26 cellular contexts compared by ENCODE assay signal in the genomic region with DNA sequence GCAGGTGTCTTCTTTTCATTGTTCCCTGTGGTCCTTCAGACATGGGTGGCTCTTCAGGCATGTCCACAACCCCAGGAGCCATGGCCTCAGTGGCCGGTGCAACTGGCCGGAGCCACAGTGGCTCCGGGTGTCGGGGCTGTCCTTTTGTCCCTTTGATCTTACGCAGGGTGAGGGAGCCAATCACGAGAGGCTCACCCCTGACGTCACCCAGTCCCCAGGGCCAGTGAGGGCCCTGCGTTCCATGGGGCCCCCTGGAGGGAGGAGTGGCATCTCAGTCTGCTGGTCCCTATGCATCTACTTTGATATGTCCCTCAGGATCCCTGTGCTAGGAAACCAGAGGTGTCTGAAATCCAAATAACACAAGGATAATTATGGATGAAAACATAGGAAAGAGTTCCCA. TPM values are rescaled to one million over a fixed set of nuclear protein-coding genes. Genes with fewer than 3 reads are reported as not detected.
DNase-seq lines count a peak whose midpoint lies in the region; ATAC-seq, FAIRE-seq and TF ChIP-seq lines count a peak whose summit lies in the region.
"Had no signal": no experiment of that assay in that cellular context is flagged by ENCODE, and none has a peak within 500 bp of the region (broad histone marks: within the 10 kb centered on the region; RNA-seq: fewer than 3 reads in every experiment).

No MANE protein-coding gene starts in this region.

- intact Hi-C loops in K562 (cut with micrococcal nuclease): no loop called here
- intact Hi-C loops in activated T-helper 1 cell treated with anti-CD3 and anti-CD28 coated beads, Interleukin-12 subunit alpha, Interleukin-12 subunit beta, Interleukin-2, Interleukin-4 antibody, amounts not matched to agents 30 ng/mL and 10 ng/mL and 1 ng/mL, durations not matched to agents 14 hours and 24 hours and 36 hours (cut with micrococcal nuclease): no loop called here

- no peaks in the 10 kb centered on the region for H3K9me1 ChIP-seq in K562 (ENCODE audit: control insufficient read depth, insufficient read depth, low read length)

- H3K27ac Mint-ChIP-seq in activated T-helper 1 cell treated with anti-CD3 and anti-CD28 coated beads, Interleukin-12 subunit alpha, Interleukin-12 subunit beta, Interleukin-2, Interleukin-4 antibody, amounts not matched to agents 30 ng/mL and 10 ng/mL and 1 ng/mL, durations not matched to agents 14 hours and 24 hours and 36 hours: no peak overlapping the region
- H3K27ac Mint-ChIP-seq: CD14-positive monocyte; CD4-positive, alpha-beta memory T cell; CD4-positive, CD25-positive, alpha-beta regulatory T cell; CD8-positive, alpha-beta memory T cell had no signal

- no peak for TF ChIP-seq EP300 in K562 (IDR thresholded peaks at IDR 0.05; ENCODE audit: low read length)

- H3K4me2 ChIP-seq in BLaER1 (0 out of 2 replicates have a peak overlapping the region, but pooled peaks have one; percentile 51), K562 (ENCODE audit: insufficient read depth, low read length) (no peak overlapping the region), osteoblast (ENCODE audit: insufficient read depth, low read length) (no peak overlapping the region)
- peak overlapping the region in 7 of 11 experiments; percentile 26 to 74 (median 56); a peak in 8 of 22 replicates for H3K4me2 ChIP-seq in BLaER1 treated with 17β-estradiol and CSF1 and Interleukin-3, amounts not matched to agents 10 nM and 100 nM

- TF ChIP-seq POLR2A in K562 (conservative IDR thresholded peaks at IDR 0.05): no peak

- H3K9me3 Mint-ChIP-seq in activated T-helper 1 cell treated with anti-CD3 and anti-CD28 coated beads, Interleukin-12 subunit alpha, Interleukin-12 subunit beta, Interleukin-2, Interleukin-4 antibody, amounts not matched to agents 30 ng/mL and 10 ng/mL and 1 ng/mL, durations not matched to agents 14 hours and 24 hours and 36 hours: peaks cover 43% of the 10 kb centered on the region

- no peak overlapping the region for H2AFZ ChIP-seq in K562 (ENCODE audit: low read depth, low read length)
- H2AFZ ChIP-seq in osteoblast (ENCODE audit: low read length): no peak overlapping the region

- H4K20me1 ChIP-seq in BLaER1 (no peaks in the 10 kb centered on the region), K562 (replicated peaks; ENCODE audit: control insufficient read depth, insufficient read depth, low read length) (no peaks in the 10 kb centered on the region), osteoblast (ENCODE audit: insufficient read depth, low read length) (no peaks in the 10 kb centered on the region)
- H4K20me1 ChIP-seq in BLaER1 treated with 17β-estradiol and CSF1 and Interleukin-3, amounts not matched to agents 10 nM and 100 nM: no peaks in the 10 kb centered on the region

- TF ChIP-seq RAD21 in K562 (CRISPR knock-in tag; conservative IDR thresholded peaks at IDR 0.05 in 1 of 2, IDR thresholded peaks at IDR 0.05 in 1 of 2): no peak

- no peaks in the 10 kb centered on the region for H3K4me1 Mint-ChIP-seq in activated T-helper 1 cell treated with anti-CD3 and anti-CD28 coated beads, Interleukin-12 subunit alpha, Interleukin-12 subunit beta, Interleukin-2, Interleukin-4 antibody, amounts not matched to agents 30 ng/mL and 10 ng/mL and 1 ng/mL, durations not matched to agents 14 hours and 24 hours and 36 hours (ENCODE audit: low read depth)
- H3K4me1 Mint-ChIP-seq: CD4-positive, alpha-beta memory T cell; CD4-positive, CD25-positive, alpha-beta regulatory T cell; CD8-positive, alpha-beta memory T cell had no signal

- no peak for FAIRE-seq in K562 (lab: Jason Lieb, UNC)
- FAIRE-seq: A204.1, GM12878, GM12892, GM18507 had no signal

- H3K4me1 ChIP-seq in BLaER1: peaks cover 18% of the 10 kb centered on the region
- H3K4me1 ChIP-seq in BLaER1 treated with 17β-estradiol and CSF1 and Interleukin-3, amounts not matched to agents 10 nM and 100 nM: peaks cover 12 to 29% (median 19%) of the 10 kb centered on the region in 10 experiments
- H3K4me1 ChIP-seq in K562 (replicated peaks in 1 of 2; ENCODE audit: control insufficient read depth in 2 of 2, insufficient read depth in 2 of 2, low read length in 2 of 2): no peaks in the 10 kb centered on the region
- no peaks in the 10 kb centered on the region for H3K4me1 ChIP-seq in osteoblast (ENCODE audit: insufficient read depth, low read length)
- H3K4me1 ChIP-seq: BE2C had no signal

- no peak for TF ChIP-seq CTCF in K562 (IDR thresholded peaks at IDR 0.05 in 2 of 3, conservative IDR thresholded peaks at IDR 0.05 in 1 of 3; ENCODE audit: insufficient read depth in 2 of 3, low read depth in 1 of 3, low read length in 3 of 3)
- no peak for TF ChIP-seq CTCF in osteoblast (IDR thresholded peaks at IDR 0.05; ENCODE audit: extremely low read depth, low read depth, low read length)

- CTCF ChIA-PET in K562 (lab: Yijun Ruan, JAX; ENCODE audit: low intra/inter-chr PET ratio): no interaction called here

- no TSS peak for BruUV-seq in K562 (replicated peaks; lab: Mats Ljungman, UMichigan)

- DNase-seq in K562 (ENCODE audit: extremely low read depth in 1 of 4, low spot score in 3 of 4) (peak; percentile 11 to 32 (median 18)), osteoblast (ENCODE audit: insufficient read length, low spot score, missing footprints) (no peak)
- DNase-seq in activated T-helper 1 cell treated with anti-CD3 and anti-CD28 coated beads, Interleukin-12 subunit alpha, Interleukin-12 subunit beta, Interleukin-2, Interleukin-4 antibody, amounts not matched to agents 30 ng/mL and 10 ng/mL and 1 ng/mL, durations not matched to agents 14 hours and 24 hours and 36 hours (ENCODE audit: low spot score): no peak
- DNase-seq in activated CD4-positive, alpha-beta T cell treated with anti-CD3 and anti-CD28 coated beads, Interleukin-2, amount 50 U/mL, for 1 hour: no peak
- DNase-seq: 8988T; ACHN; BE2C; C1 segment of cervical spinal cord; CD4-positive, alpha-beta memory T cell; CD4-positive, CD25-positive, alpha-beta regulatory T cell; CD8-positive, alpha-beta memory T cell; COR-L47; DMS 273 treated with DMSO at 0.1 percent for 48 hours; DMS153; DMS53; DMS79; DND-41; EL; GDM1 had no signal

- peaks cover 2% of the 10 kb centered on the region for H3K27me3 Mint-ChIP-seq in activated T-helper 1 cell treated with anti-CD3 and anti-CD28 coated beads, Interleukin-12 subunit alpha, Interleukin-12 subunit beta, Interleukin-2, Interleukin-4 antibody, amounts not matched to agents 30 ng/mL and 10 ng/mL and 1 ng/mL, durations not matched to agents 14 hours and 24 hours and 36 hours (ENCODE audit: insufficient read depth)
- H3K27me3 Mint-ChIP-seq: CD4-positive, alpha-beta memory T cell; CD4-positive, CD25-positive, alpha-beta regulatory T cell; CD8-positive, alpha-beta memory T cell had no signal

- POLR2A ChIA-PET in K562 (lab: Yijun Ruan, JAX): no interaction called here

- H3K9ac ChIP-seq in BLaER1: no peak overlapping the region
- no peak overlapping the region for H3K9ac ChIP-seq in BLaER1 treated with 17β-estradiol and CSF1 and Interleukin-3, amounts not matched to agents 10 nM and 100 nM
- H3K9ac ChIP-seq in K562 (ENCODE audit: insufficient read depth in 1 of 2, low read depth in 2 of 2, low read length in 2 of 2): no peak overlapping the region

- H3K4me3 ChIP-seq in BLaER1: no peak overlapping the region
- H3K4me3 ChIP-seq in BLaER1 treated with 17β-estradiol and CSF1 and Interleukin-3, amounts not matched to agents 10 nM and 100 nM: no peak overlapping the region
- no peak overlapping the region for H3K4me3 ChIP-seq in K562
- no peak overlapping the region for H3K4me3 ChIP-seq in osteoblast (ENCODE audit: insufficient read depth, low read length)
- H3K4me3 ChIP-seq: GM12878 had no signal

- no peak overlapping the region for H3K4me3 Mint-ChIP-seq in activated T-helper 1 cell treated with anti-CD3 and anti-CD28 coated beads, Interleukin-12 subunit alpha, Interleukin-12 subunit beta, Interleukin-2, Interleukin-4 antibody, amounts not matched to agents 30 ng/mL and 10 ng/mL and 1 ng/mL, durations not matched to agents 14 hours and 24 hours and 36 hours
- H3K4me3 Mint-ChIP-seq: CD14-positive monocyte; CD4-positive, alpha-beta memory T cell; CD4-positive, CD25-positive, alpha-beta regulatory T cell; CD8-positive, alpha-beta memory T cell had no signal

- no peak overlapping the region for H3K27ac ChIP-seq in BLaER1
- peak overlapping the region in 2 of 11 experiments; percentile 19 to 31; a peak in 1 of 22 replicates for H3K27ac ChIP-seq in BLaER1 treated with 17β-estradiol and CSF1 and Interleukin-3, amounts not matched to agents 10 nM and 100 nM
- no peak overlapping the region for H3K27ac ChIP-seq in K562 (ENCODE audit: extremely low read depth, low read depth, low read length)
- H3K27ac ChIP-seq in osteoblast (ENCODE audit: low read depth, low read length): no peak overlapping the region

- peaks cover 24% of the 10 kb centered on the region for H3K9me3 ChIP-seq in BLaER1
- H3K9me3 ChIP-seq in BLaER1 treated with 17β-estradiol and CSF1 and Interleukin-3, amounts not matched to agents 10 nM and 100 nM (replicated peaks in 1 of 11): peaks cover 16 to 44% (median 37%) of the 10 kb centered on the region in 11 experiments
- H3K9me3 ChIP-seq in K562 (replicated peaks; ENCODE audit: control insufficient read depth, insufficient read depth, low read depth, low read length): no peaks in the 10 kb centered on the region
- H3K9me3 ChIP-seq in osteoblast (ENCODE audit: low read depth, low read length): no peaks in the 10 kb centered on the region
- H3K9me3 ChIP-seq: BE2C had no signal

- 4% methylated on average over 4 of the region's 8 CpGs for WGBS in K562 (ENCODE audit: insufficient coverage, low coverage, missing lambda C conversion rate)

- no peaks in the 10 kb centered on the region for H3K27me3 ChIP-seq in BLaER1
- no peaks in the 10 kb centered on the region for H3K27me3 ChIP-seq in BLaER1 treated with 17β-estradiol and CSF1 and Interleukin-3, amounts not matched to agents 10 nM and 100 nM
- no peaks in the 10 kb centered on the region; a peak in 1 of 5 replicates for H3K27me3 ChIP-seq in K562 (ENCODE audit: control insufficient read depth in 2 of 2, insufficient read depth in 2 of 2, low read length in 2 of 2)
- no peaks in the 10 kb centered on the region for H3K27me3 ChIP-seq in osteoblast (ENCODE audit: insufficient read depth, low read length)
- H3K27me3 ChIP-seq: BE2C had no signal

- H3K79me2 ChIP-seq in K562 (ENCODE audit: control insufficient read depth, insufficient read depth, low read length) (no peaks in the 10 kb centered on the region), osteoblast (ENCODE audit: insufficient read depth, low read length) (no peaks in the 10 kb centered on the region)

- in situ Hi-C loops in K562 (cut with MboI): no loop called here

- peak; percentile 82 for ATAC-seq in K562
- ATAC-seq: GM12878 had no signal

- no peaks in the 10 kb centered on the region for H3K36me3 Mint-ChIP-seq in activated T-helper 1 cell treated with anti-CD3 and anti-CD28 coated beads, Interleukin-12 subunit alpha, Interleukin-12 subunit beta, Interleukin-2, Interleukin-4 antibody, amounts not matched to agents 30 ng/mL and 10 ng/mL and 1 ng/mL, durations not matched to agents 14 hours and 24 hours and 36 hours (ENCODE audit: low read depth)
- H3K36me3 Mint-ChIP-seq: CD4-positive, CD25-positive, alpha-beta regulatory T cell had no signal

- H3K36me3 ChIP-seq in BLaER1 (peaks cover 24% of the 10 kb centered on the region), K562 (ENCODE audit: control insufficient read depth, insufficient read depth, low read length) (no peaks in the 10 kb centered on the region), osteoblast (ENCODE audit: insufficient read depth, low read length) (no peaks in the 10 kb centered on the region)
- peaks cover 0 to 18% (median 7%) of the 10 kb centered on the region in 11 experiments; a peak in 13 of 22 replicates for H3K36me3 ChIP-seq in BLaER1 treated with 17β-estradiol and CSF1 and Interleukin-3, amounts not matched to agents 10 nM and 100 nM
- H3K36me3 ChIP-seq: BE2C had no signal

RNA-seq across cellular contexts. Expression of a gene that starts 29.3 kb away (rescaled TPM):
- total RNA-seq in K562 (2011; cell fraction: chromatin; rRNA removed; ENCODE audit: low replicate concordance): 3.8 and 4.1 TPM in 2 replicates
- 2.5 and 4.3 TPM in 2 replicates for total RNA-seq in K562 (2011; cell fraction: nucleolus; rRNA removed)
- 2.8 and 2.9 TPM in 2 replicates for total RNA-seq in K562 (2011; cell fraction: nucleoplasm; rRNA removed)
- 2.2 and 2.5 TPM in 2 replicates for total RNA-seq in K562 (2014; rRNA removed)
- 2.8 and 3.0 TPM in 2 replicates for total RNA-seq in K562 (2014; rRNA removed; fragmentation: Illumina TruSeq; extraction: Trizol)
- total RNA-seq in K562 (2015; rRNA removed; fragmentation: Illumina TruSeq; extraction: Trizol): 3.3 and 3.6 TPM in 2 replicates
- 2.5 and 2.6 TPM in 2 replicates for total RNA-seq in K562 (2021)
- 0.80 and 1.7 TPM in 2 replicates for polyA plus RNA-seq in K562 (2011; rRNA removed)
- polyA plus RNA-seq in K562 (2011; cell fraction: cytosol; rRNA removed): 0.38 and 0.75 TPM in 2 replicates
- polyA plus RNA-seq in K562 (2011; cell fraction: nucleus; rRNA removed): 1.0 and 1.9 TPM in 2 replicates
- 1.8 and 1.9 TPM in 2 replicates for polyA plus RNA-seq in K562 (2012)
- 2.0 TPM in 2 replicates for polyA plus RNA-seq in K562 (2014; fragmentation: Illumina TruSeq; extraction: Trizol)
- polyA plus RNA-seq in K562 (2014; fragmentation: Nextera tagmentation; extraction: Ambion mirVana): under 1 TPM; 0.36 to 0.58 TPM
- polyA plus RNA-seq in K562 (2014; rRNA removed): 1.4 and 1.8 TPM in 2 replicates
- polyA minus RNA-seq in K562 (2011; rRNA and poly(A)+ RNA removed): 1.4 and 2.5 TPM in 2 replicates
- polyA minus RNA-seq in K562 (2011; cell fraction: cytosol; rRNA and poly(A)+ RNA removed): 0.76 and 1.6 TPM in 2 replicates
- 2.4 and 2.6 TPM in 2 replicates for polyA minus RNA-seq in K562 (2011; cell fraction: nucleus; rRNA and poly(A)+ RNA removed)
- total RNA-seq in activated T-helper 1 cell treated with anti-CD3 and anti-CD28 coated beads, Interleukin-12 subunit alpha, Interleukin-12 subunit beta, Interleukin-2, Interleukin-4 antibody, amounts not matched to agents 30 ng/mL and 10 ng/mL and 1 ng/mL, durations not matched to agents 14 hours and 24 hours and 36 hours: 2.5 and 2.8 TPM in 2 replicates
- total RNA-seq in osteoblast: 9.8 and 11.2 TPM in 2 replicates

Comparison
In these comparisons a context has a peak if more than half of its experiments do, and no peak if none do; other contexts are left out.
1. H3K4me2 ChIP-seq: peak in BLaER1 (single experiment) and BLaER1 treated with 17β-estradiol and CSF1 and Interleukin-3, amounts not matched to agents 10 nM and 100 nM (7 of 11); none in K562 (single experiment) and osteoblast (single experiment).
2. DNase-seq: peak in K562 (4 of 4); none in activated T-helper 1 cell treated with anti-CD3 and anti-CD28 coated beads, Interleukin-12 subunit alpha, Interleukin-12 subunit beta, Interleukin-2, Interleukin-4 antibody, amounts not matched to agents 30 ng/mL and 10 ng/mL and 1 ng/mL, durations not matched to agents 14 hours and 24 hours and 36 hours (single experiment), osteoblast (single experiment) and activated CD4-positive, alpha-beta T cell treated with anti-CD3 and anti-CD28 coated beads, Interleukin-2, amount 50 U/mL, for 1 hour (single experiment).